Comparison of ENCODE assay signal across 8 cellular contexts in the genomic region with DNA sequence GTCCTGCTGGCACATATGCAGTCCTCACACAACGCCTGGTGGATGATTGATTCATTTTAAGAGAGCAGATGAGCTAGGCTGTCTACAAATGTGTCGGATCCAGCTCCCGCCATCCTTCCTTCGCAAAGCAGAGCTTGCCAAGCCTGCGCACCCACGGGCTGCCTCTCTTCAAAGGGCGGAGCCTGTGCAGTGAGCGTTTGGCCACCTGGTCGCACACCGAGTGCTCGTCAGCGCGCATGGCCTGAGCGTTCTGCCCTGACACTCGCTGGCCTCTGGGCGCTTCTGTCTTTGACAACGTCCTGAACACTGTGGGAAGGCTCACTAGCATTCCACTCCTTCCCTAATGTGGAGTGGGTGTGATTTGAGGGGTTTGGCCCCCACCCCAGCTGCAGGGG. TPM values are rescaled to one million over a fixed set of nuclear protein-coding genes. Genes with fewer than 3 reads are reported as not detected.
DNase-seq lines count a peak whose midpoint lies in the region; ATAC-seq and TF ChIP-seq lines count a peak whose summit lies in the region.
"Had no signal": no experiment of that assay in that cellular context is flagged by ENCODE, and none has a peak within 500 bp of the region (broad histone marks: within the 10 kb centered on the region; RNA-seq: fewer than 3 reads in every experiment).

No MANE protein-coding gene starts in this region.

- H3F3A ChIP-seq in GM23248 (ENCODE audit: insufficient read depth), result peaks cover 21% of the 10 kb centered on the region

- no peaks in the 10 kb centered on the region for H4K20me1 ChIP-seq in GM23248 (ENCODE audit: insufficient read depth)

- no peaks in the 10 kb centered on the region for H3K9me3 ChIP-seq in GM23248 (ENCODE audit: low read depth)
- no peaks in the 10 kb centered on the region for H3K9me3 ChIP-seq in Peyer's patch

- ATAC-seq in HG02840 (IDR thresholded peaks at IDR 0.05; ENCODE audit: low FRiP score, unreplicated experiment), result no peak
- no peak for ATAC-seq in HG03432 (IDR thresholded peaks at IDR 0.05; ENCODE audit: unreplicated experiment)

- peak overlapping the region; percentile 73 for H3K4me3 ChIP-seq in GM23248
- H3K4me3 ChIP-seq in Peyer's patch, result peak overlapping the region in 3 of 4 donors; percentile 50 to 64 (median 53)
- peak overlapping the region; percentile 51 for H3K4me3 ChIP-seq in epithelial cell of esophagus (ENCODE audit: low read length)

- peak overlapping the region; percentile 77 for H2AFZ ChIP-seq in GM23248

- H3K4me2 ChIP-seq in GM23248 (ENCODE audit: unreplicated experiment), result peak overlapping the region; percentile 80

- H3K27ac ChIP-seq in GM23248 (peak overlapping the region; percentile 91), Peyer's patch (peak overlapping the region in 1 of 4 donors; percentile 56)

- no peaks in the 10 kb centered on the region for H3K79me2 ChIP-seq in GM23248 (ENCODE audit: insufficient read depth)

- no peaks in the 10 kb centered on the region for H3K36me3 ChIP-seq in GM23248 (ENCODE audit: low read depth)
- H3K36me3 ChIP-seq in Peyer's patch, result no peaks in the 10 kb centered on the region

- 10 to 16% methylated on average over 17 of the region's 17 CpGs for WGBS in GM23248 (ENCODE audit: low coverage in 1 of 2, low lambda C conversion rate in 2 of 2, missing lambda C conversion rate in 2 of 2), 2 experiments

- H3K27me3 ChIP-seq in GM23248 (replicated peaks; ENCODE audit: insufficient read depth) (no peaks in the 10 kb centered on the region), Peyer's patch (peaks cover 0 to 5% of the 10 kb centered on the region in 2 donors)

- DNase-seq in GM23248 (peak; percentile 72), Peyer's patch (peak in 1 of 3 donors; percentile 46), epithelial cell of esophagus (ENCODE audit: low read depth) (peak; percentile 33), occipital lobe (lab: John Stamatoyannopoulos, UW) (peak; percentile 47), RKO (ENCODE audit: low spot score) (no peak)

- peak overlapping the region; percentile 86 for H3K9ac ChIP-seq in GM23248

- in situ Hi-C loops in GM23248 (cut with MboI), result loop anchor here (10.0 to 25.0 kb wide), 2 partner anchors 802 to 1189 kb away; no protein-coding TSS in a partner anchor

- TF ChIP-seq CTCF in Peyer's patch (IDR thresholded peaks at IDR 0.05) (no peak), epithelial cell of esophagus (IDR thresholded peaks at IDR 0.05; ENCODE audit: insufficient read depth, low read depth, low read length, missing control alignments) (no peak)

- no peaks in the 10 kb centered on the region for H3K9me2 ChIP-seq in GM23248 (ENCODE audit: insufficient read depth)

- no peak for TF ChIP-seq POLR2A in Peyer's patch (IDR thresholded peaks at IDR 0.05)

- H3K4me1 ChIP-seq in GM23248 (ENCODE audit: insufficient read depth) (peaks cover 36% of the 10 kb centered on the region), Peyer's patch (peaks cover 0 to 11% (median 0%) of the 10 kb centered on the region in 4 donors)

RNA-seq across cellular contexts. Expression of gene TMEM72, which starts 47.1 kb away (rescaled TPM):
- not detected in 2 replicates for total RNA-seq in GM23248 (2014; rRNA removed; shearing (Covaris generic))
- polyA plus RNA-seq in GM23248 (2016; fragmentation: Nextera tagmentation; extraction: Ambion mirVana), result not detected in 2 replicates
- total RNA-seq in Peyer's patch (under 1 TPM in 1 of 4 donors, not detected in 3; 0.53 TPM), occipital lobe (0.16 TPM)
- total RNA-seq: kidney epithelial cell had no signal
